ENCODE assay signal across 13 cellular contexts in the genomic region with DNA sequence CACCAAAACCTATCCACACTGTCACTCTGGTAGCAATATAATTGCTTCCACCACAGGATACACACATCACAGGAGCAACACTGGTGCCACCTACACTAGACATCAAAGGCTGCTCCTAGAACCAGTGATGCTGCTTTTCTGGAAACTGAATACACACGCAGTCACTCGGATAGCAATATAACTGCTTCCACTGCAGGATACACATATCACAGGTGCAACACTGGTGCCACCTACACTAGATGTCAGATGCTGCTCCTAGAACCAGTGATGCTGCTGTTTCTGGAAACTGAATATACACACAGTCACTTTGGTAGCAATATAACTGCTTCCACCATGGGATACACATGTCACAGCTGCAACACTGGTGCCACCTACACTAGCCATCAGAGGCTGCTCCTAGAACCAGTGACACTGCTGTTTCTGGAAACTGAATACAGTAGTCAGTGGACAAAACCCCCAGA. TPM values are rescaled to one million over a fixed set of nuclear protein-coding genes. Genes with fewer than 3 reads are reported as not detected.
A peak's percentile ranks its signal among the peaks of the same experiment; 100 is the strongest.
DNase-seq lines count a peak whose midpoint lies in the region; ATAC-seq, FAIRE-seq and TF ChIP-seq lines count a peak whose summit lies in the region.
"Had no signal": no experiment of that assay in that cellular context is flagged by ENCODE, and none has a peak within 500 bp of the region (broad histone marks: within the 10 kb centered on the region; RNA-seq: fewer than 3 reads in every experiment).

No MANE protein-coding gene starts in this region.

- no peaks in the 10 kb centered on the region for H3K9me3 Mint-ChIP-seq in activated CD8-positive, alpha-beta memory T cell treated with anti-CD3 and anti-CD28 coated beads, Interleukin-2, amount 10 ng/mL, durations not matched to agents 7 days and 5 days (ENCODE audit: low read depth)
- H3K9me3 Mint-ChIP-seq in activated T-helper 1 cell treated with anti-CD3 and anti-CD28 coated beads, Interleukin-12 subunit alpha, Interleukin-12 subunit beta, Interleukin-2, Interleukin-4 antibody, amounts not matched to agents 30 ng/mL and 10 ng/mL and 1 ng/mL, durations not matched to agents 14 hours and 24 hours and 36 hours, result no peaks in the 10 kb centered on the region

- peaks cover 8% of the 10 kb centered on the region for H3K36me3 Mint-ChIP-seq in activated CD8-positive, alpha-beta memory T cell treated with anti-CD3 and anti-CD28 coated beads, Interleukin-2, amount 10 ng/mL, durations not matched to agents 7 days and 5 days
- H3K36me3 Mint-ChIP-seq in activated T-helper 1 cell treated with anti-CD3 and anti-CD28 coated beads, Interleukin-12 subunit alpha, Interleukin-12 subunit beta, Interleukin-2, Interleukin-4 antibody, amounts not matched to agents 30 ng/mL and 10 ng/mL and 1 ng/mL, durations not matched to agents 14 hours and 24 hours and 36 hours (ENCODE audit: low read depth), result peaks cover 10% of the 10 kb centered on the region

- peak overlapping the region; percentile 88 for H3K27ac Mint-ChIP-seq in activated CD8-positive, alpha-beta memory T cell treated with anti-CD3 and anti-CD28 coated beads, Interleukin-2, amount 10 ng/mL, durations not matched to agents 7 days and 5 days
- H3K27ac Mint-ChIP-seq in activated T-helper 1 cell treated with anti-CD3 and anti-CD28 coated beads, Interleukin-12 subunit alpha, Interleukin-12 subunit beta, Interleukin-2, Interleukin-4 antibody, amounts not matched to agents 30 ng/mL and 10 ng/mL and 1 ng/mL, durations not matched to agents 14 hours and 24 hours and 36 hours, result peak overlapping the region; percentile 93

- FAIRE-seq in kidney (lab: Jason Lieb, UNC), result no peak

- DNase-seq in activated CD8-positive, alpha-beta memory T cell treated with anti-CD3 and anti-CD28 coated beads, Interleukin-2, amount 10 ng/mL, durations not matched to agents 7 days and 5 days, result peak; percentile 57
- DNase-seq in activated CD8-positive, alpha-beta memory T cell treated with anti-CD3 and anti-CD28 coated beads for 24 hours, result no peak
- DNase-seq in activated T-helper 1 cell treated with anti-CD3 and anti-CD28 coated beads, Interleukin-12 subunit alpha, Interleukin-12 subunit beta, Interleukin-2, Interleukin-4 antibody, amounts not matched to agents 30 ng/mL and 10 ng/mL and 1 ng/mL, durations not matched to agents 14 hours and 24 hours and 36 hours (ENCODE audit: low spot score), result no peak
- DNase-seq in stimulated activated CD8-positive, alpha-beta memory T cell treated with anti-CD3 and anti-CD28 coated beads, Interleukin-4, amount 100 ng/mL, for 48 hours, result peak; percentile 41
- DNase-seq in NCI-H2196 treated with DMSO at 0.1 percent for 48 hours (lab: John Stamatoyannopoulos, UW; ENCODE audit: unreplicated experiment) (no peak), NCI-H2196 (lab: John Stamatoyannopoulos, UW; ENCODE audit: unreplicated experiment) (no peak), kidney (no peak)
- DNase-seq: aorta, DMS 273 treated with DMSO at 0.1 percent for 48 hours, NCI-H2171, ovary, upper lobe of left lung had no signal

- no peak overlapping the region for H3K4me3 ChIP-seq in kidney (ENCODE audit: low read length in 2 of 2)
- H3K4me3 ChIP-seq: ovary, upper lobe of left lung had no signal

- intact Hi-C loops in activated T-helper 1 cell treated with anti-CD3 and anti-CD28 coated beads, Interleukin-12 subunit alpha, Interleukin-12 subunit beta, Interleukin-2, Interleukin-4 antibody, amounts not matched to agents 30 ng/mL and 10 ng/mL and 1 ng/mL, durations not matched to agents 14 hours and 24 hours and 36 hours (cut with micrococcal nuclease), result loop anchor here (1.0 kb wide), 9 partner anchors 8 to 66 kb away; no protein-coding TSS in a partner anchor
- intact Hi-C loops in kidney (cut with DNase I), result no loop called here

- H3K4me1 Mint-ChIP-seq in activated CD8-positive, alpha-beta memory T cell treated with anti-CD3 and anti-CD28 coated beads, Interleukin-2, amount 10 ng/mL, durations not matched to agents 7 days and 5 days, result peaks cover 55% of the 10 kb centered on the region
- peaks cover 66% of the 10 kb centered on the region for H3K4me1 Mint-ChIP-seq in activated T-helper 1 cell treated with anti-CD3 and anti-CD28 coated beads, Interleukin-12 subunit alpha, Interleukin-12 subunit beta, Interleukin-2, Interleukin-4 antibody, amounts not matched to agents 30 ng/mL and 10 ng/mL and 1 ng/mL, durations not matched to agents 14 hours and 24 hours and 36 hours (ENCODE audit: low read depth)

- no peaks in the 10 kb centered on the region for H3K27me3 Mint-ChIP-seq in activated CD8-positive, alpha-beta memory T cell treated with anti-CD3 and anti-CD28 coated beads, Interleukin-2, amount 10 ng/mL, durations not matched to agents 7 days and 5 days
- H3K27me3 Mint-ChIP-seq in activated T-helper 1 cell treated with anti-CD3 and anti-CD28 coated beads, Interleukin-12 subunit alpha, Interleukin-12 subunit beta, Interleukin-2, Interleukin-4 antibody, amounts not matched to agents 30 ng/mL and 10 ng/mL and 1 ng/mL, durations not matched to agents 14 hours and 24 hours and 36 hours (ENCODE audit: insufficient read depth), result no peaks in the 10 kb centered on the region

- CTCF ChIA-PET in activated CD8-positive, alpha-beta memory T cell treated with anti-CD3 and anti-CD28 coated beads, Interleukin-2, amount 10 ng/mL, durations not matched to agents 7 days and 5 days (lab: Charles Lee), result interaction anchor here (0.7 to 4.1 kb wide), 19 partner anchors 8 to 198 kb away, joined by 3 to 49 read pairs (median 6); no protein-coding TSS in a partner anchor

- H3K4me1 ChIP-seq in kidney (ENCODE audit: control insufficient read depth in 1 of 2, insufficient read depth in 1 of 2, low read depth in 1 of 2, low read length in 2 of 2), result no peaks in the 10 kb centered on the region

- no peaks in the 10 kb centered on the region for H3K9me3 ChIP-seq in kidney (ENCODE audit: control insufficient read depth in 1 of 2, low read length in 2 of 2)
- H3K9me3 ChIP-seq: ovary, upper lobe of left lung had no signal

- H3K9ac ChIP-seq in kidney (ENCODE audit: low read length in 2 of 2), result no peak overlapping the region

- no peak for TF ChIP-seq CTCF in kidney (IDR thresholded peaks at IDR 0.05; ENCODE audit: borderline replicate concordance, extremely low read depth, insufficient read depth)

- peak overlapping the region; percentile 42 for H3K4me3 Mint-ChIP-seq in activated CD8-positive, alpha-beta memory T cell treated with anti-CD3 and anti-CD28 coated beads, Interleukin-2, amount 10 ng/mL, durations not matched to agents 7 days and 5 days
- H3K4me3 Mint-ChIP-seq in activated T-helper 1 cell treated with anti-CD3 and anti-CD28 coated beads, Interleukin-12 subunit alpha, Interleukin-12 subunit beta, Interleukin-2, Interleukin-4 antibody, amounts not matched to agents 30 ng/mL and 10 ng/mL and 1 ng/mL, durations not matched to agents 14 hours and 24 hours and 36 hours, result peak overlapping the region; percentile 50

- H3K36me3 ChIP-seq in kidney (ENCODE audit: control insufficient read depth in 1 of 2, insufficient read depth in 2 of 2, low read length in 2 of 2), result no peaks in the 10 kb centered on the region
- H3K36me3 ChIP-seq: ovary, upper lobe of left lung had no signal

- ATAC-seq in activated CD8-positive, alpha-beta memory T cell treated with anti-CD3 and anti-CD28 coated beads, Interleukin-2, amount 10 ng/mL, durations not matched to agents 7 days and 5 days, result peak; percentile 67
- peak; percentile 25 for ATAC-seq in HG03432 (IDR thresholded peaks at IDR 0.05; ENCODE audit: unreplicated experiment)

- H3K27ac ChIP-seq in kidney (ENCODE audit: low read depth in 2 of 2, low read length in 2 of 2), result no peak overlapping the region
- H3K27ac ChIP-seq: ovary had no signal

RNA-seq across cellular contexts. Expression of gene TNFSF10, which starts 6.9 kb away (rescaled TPM):
- 100 to 1,000 TPM; 144 to 256 TPM for total RNA-seq in activated CD8-positive, alpha-beta memory T cell treated with anti-CD3 and anti-CD28 coated beads, Interleukin-2, amount 10 ng/mL, durations not matched to agents 7 days and 5 days
- total RNA-seq in activated T-helper 1 cell treated with anti-CD3 and anti-CD28 coated beads, Interleukin-12 subunit alpha, Interleukin-12 subunit beta, Interleukin-2, Interleukin-4 antibody, amounts not matched to agents 30 ng/mL and 10 ng/mL and 1 ng/mL, durations not matched to agents 14 hours and 24 hours and 36 hours, result 119 and 123 TPM in 2 replicates
- total RNA-seq in kidney, result 277 TPM
- 75.4 TPM for polyA plus RNA-seq in kidney (ENCODE audit: insufficient read depth, low read depth, low replicate concordance)

Comparison
In these comparisons a context has a peak if more than half of its experiments do, and no peak if none do; other contexts are left out.
1. DNase-seq: peak in activated CD8-positive, alpha-beta memory T cell treated with anti-CD3 and anti-CD28 coated beads, Interleukin-2, amount 10 ng/mL, durations not matched to agents 7 days and 5 days (single experiment) and stimulated activated CD8-positive, alpha-beta memory T cell treated with anti-CD3 and anti-CD28 coated beads, Interleukin-4, amount 100 ng/mL, for 48 hours (single experiment); none in activated CD8-positive, alpha-beta memory T cell treated with anti-CD3 and anti-CD28 coated beads for 24 hours (single experiment), activated T-helper 1 cell treated with anti-CD3 and anti-CD28 coated beads, Interleukin-12 subunit alpha, Interleukin-12 subunit beta, Interleukin-2, Interleukin-4 antibody, amounts not matched to agents 30 ng/mL and 10 ng/mL and 1 ng/mL, durations not matched to agents 14 hours and 24 hours and 36 hours (single experiment), NCI-H2196 treated with DMSO at 0.1 percent for 48 hours (single experiment), NCI-H2196 (single experiment) and kidney (single experiment).